ENCODE assay signal across 24 cellular contexts in genomic region chr3:186496635-186497034, GRCh38. TPM values are rescaled to one million over a fixed set of nuclear protein-coding genes. Genes with fewer than 3 reads are reported as not detected.
"Had no signal": no experiment of that assay in that cellular context is flagged by ENCODE, and none has a peak within 500 bp of the region (broad histone marks: within the 10 kb centered on the region; RNA-seq: fewer than 3 reads in every experiment).

No MANE protein-coding gene starts in this region.

- H3K9me3 ChIP-seq: colonic mucosa, esophagus muscularis mucosa, lower lobe of right lung, mucosa of descending colon had no signal

- DNase-seq: colonic mucosa; cortex of kidney; effector CD8-positive, alpha-beta T cell; effector memory CD8-positive, alpha-beta T cell; heart left ventricle; hypothalamus; immature natural killer cell; islet precursor cell; kidney; kidney glomerular epithelial cell; left cardiac atrium; left lung; left ventricle myocardium superior; lower lobe of right lung; mesenchymal stem cell; mucosa of descending colon; naive B cell had no signal

- H3K4me3 Mint-ChIP-seq: dendritic cell treated with granulocyte-macrophage colony-stimulating factor and Interleukin-4, amounts not matched to agents 40 ng/mL and 50 ng/mL, for 4 days; effector memory CD8-positive, alpha-beta T cell; immature natural killer cell; mesothelial cell of epicardium; naive B cell had no signal

- H3K27ac ChIP-seq: colonic mucosa, foreskin keratinocyte, gastroesophageal sphincter, heart left ventricle, hepatocyte, left lung, lower lobe of right lung had no signal

- H3K4me3 ChIP-seq: colonic mucosa, esophagus muscularis mucosa, gastroesophageal sphincter, heart left ventricle, hepatocyte, left lung, lower lobe of right lung, mucosa of descending colon had no signal

- H3K27ac Mint-ChIP-seq: dendritic cell treated with granulocyte-macrophage colony-stimulating factor and Interleukin-4, amounts not matched to agents 40 ng/mL and 50 ng/mL, for 4 days; immature natural killer cell; mesothelial cell of epicardium had no signal

- H3K36me3 ChIP-seq: colonic mucosa, esophagus muscularis mucosa, gastroesophageal sphincter, heart left ventricle, left lung, lower lobe of right lung had no signal

- H3K36me3 Mint-ChIP-seq: immature natural killer cell, mesothelial cell of epicardium, naive B cell had no signal

- H3K27me3 ChIP-seq: colonic mucosa, esophagus muscularis mucosa, gastroesophageal sphincter, heart left ventricle, hepatocyte, left lung had no signal

- H3K4me1 ChIP-seq: colonic mucosa, foreskin keratinocyte, left lung had no signal

- H3K4me1 Mint-ChIP-seq: immature natural killer cell, mesothelial cell of epicardium had no signal

- ATAC-seq: effector memory CD8-positive, alpha-beta T cell; foreskin keratinocyte; gastroesophageal sphincter; heart left ventricle; left cardiac atrium; left lung; left ventricle myocardium superior; lower lobe of right lung; mucosa of descending colon had no signal

- H3K9me3 Mint-ChIP-seq: dendritic cell treated with granulocyte-macrophage colony-stimulating factor and Interleukin-4, amounts not matched to agents 40 ng/mL and 50 ng/mL, for 4 days; effector memory CD8-positive, alpha-beta T cell; immature natural killer cell had no signal

- H3K27me3 Mint-ChIP-seq: dendritic cell treated with granulocyte-macrophage colony-stimulating factor and Interleukin-4, amounts not matched to agents 40 ng/mL and 50 ng/mL, for 4 days had no signal

RNA-seq across cellular contexts. Expression of gene CRYGS, which starts 47.5 kb away (rescaled TPM):
- total RNA-seq: epithelial cell of proximal tubule had no signal
